ENCODE assay signal across 1 cellular context in the genomic region with DNA sequence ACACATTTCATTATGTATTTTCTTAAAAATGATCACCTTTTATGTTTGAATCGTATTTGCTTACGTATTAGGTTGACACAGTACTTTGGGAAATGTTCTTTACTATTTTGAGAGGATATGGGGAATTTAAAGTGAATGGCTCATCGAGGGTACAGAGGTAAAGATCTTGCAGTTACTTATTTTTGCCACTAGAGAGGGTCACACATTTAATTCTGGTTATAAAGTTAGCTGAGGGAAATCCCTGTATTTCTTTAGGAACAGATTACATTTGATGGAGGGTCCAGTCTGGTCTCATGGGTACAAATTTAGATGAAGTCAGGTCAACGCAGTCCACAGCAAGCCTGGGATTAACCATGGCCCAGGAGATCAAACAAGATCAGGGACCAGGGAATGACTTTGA.
TF ChIP-seq lines count a peak whose summit lies in the region.

No MANE protein-coding gene starts in this region.

TF ChIP-seq in HCT116, 20 proteins besides CTCF, POLR2A, EP300 and RAD21 (continued from another document):
- TF ChIP-seq ZFX (IDR thresholded peaks at IDR 0.05) (no peak), CEBPB (IDR thresholded peaks at IDR 0.05; ENCODE audit: low read depth) (no peak), ZNF274 (IDR thresholded peaks at IDR 0.05; ENCODE audit: low read depth, low read length) (no peak), JUND (IDR thresholded peaks at IDR 0.05) (no peak), POLR2AphosphoS5 (IDR thresholded peaks at IDR 0.05; ENCODE audit: low read depth, low read length) (no peak)
